1 cellular context compared by ENCODE assay signal in the genomic region with DNA sequence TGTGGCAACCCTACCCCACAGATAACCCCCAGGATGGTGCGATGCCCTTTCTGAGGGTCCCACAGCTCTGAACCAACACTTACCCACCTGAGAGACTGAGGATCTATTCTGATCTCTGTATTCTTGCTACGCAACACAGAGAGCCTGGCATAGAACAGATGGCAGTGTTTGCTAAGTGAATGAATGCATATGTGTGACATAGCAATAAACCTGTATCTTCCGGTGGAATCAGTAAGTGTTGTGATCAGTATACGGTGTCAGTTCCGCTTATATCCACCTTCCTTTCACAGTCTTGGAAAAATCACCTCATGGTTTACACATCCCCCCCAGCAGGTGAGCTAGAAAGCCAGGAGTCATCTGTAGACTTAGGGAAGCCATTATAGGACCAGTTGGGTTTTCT.
TF ChIP-seq lines count a peak whose summit lies in the region.

No MANE protein-coding gene starts in this region.

TF ChIP-seq in SK-N-SH, 30 proteins besides CTCF, POLR2A, EP300 and RAD21 (continued from another document):
- TF ChIP-seq, protein P1, sequence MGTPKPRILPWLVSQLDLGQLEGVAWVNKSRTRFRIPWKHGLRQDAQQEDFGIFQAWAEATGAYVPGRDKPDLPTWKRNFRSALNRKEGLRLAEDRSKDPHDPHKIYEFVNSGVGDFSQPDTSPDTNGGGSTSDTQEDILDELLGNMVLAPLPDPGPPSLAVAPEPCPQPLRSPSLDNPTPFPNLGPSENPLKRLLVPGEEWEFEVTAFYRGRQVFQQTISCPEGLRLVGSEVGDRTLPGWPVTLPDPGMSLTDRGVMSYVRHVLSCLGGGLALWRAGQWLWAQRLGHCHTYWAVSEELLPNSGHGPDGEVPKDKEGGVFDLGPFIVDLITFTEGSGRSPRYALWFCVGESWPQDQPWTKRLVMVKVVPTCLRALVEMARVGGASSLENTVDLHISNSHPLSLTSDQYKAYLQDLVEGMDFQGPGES (IDR thresholded peaks at IDR 0.05; ENCODE audit: low read depth, low read length) = no peak
- TF ChIP-seq MXI1 (IDR thresholded peaks at IDR 0.05; ENCODE audit: low read depth, low read length) (no peak), TAF1 (IDR thresholded peaks at IDR 0.05; ENCODE audit: borderline replicate concordance, low read depth, low read length) (no peak), CHD2 (IDR thresholded peaks at IDR 0.05; ENCODE audit: low read length, partially characterized antibody) (no peak)
- TF ChIP-seq, protein P2, sequence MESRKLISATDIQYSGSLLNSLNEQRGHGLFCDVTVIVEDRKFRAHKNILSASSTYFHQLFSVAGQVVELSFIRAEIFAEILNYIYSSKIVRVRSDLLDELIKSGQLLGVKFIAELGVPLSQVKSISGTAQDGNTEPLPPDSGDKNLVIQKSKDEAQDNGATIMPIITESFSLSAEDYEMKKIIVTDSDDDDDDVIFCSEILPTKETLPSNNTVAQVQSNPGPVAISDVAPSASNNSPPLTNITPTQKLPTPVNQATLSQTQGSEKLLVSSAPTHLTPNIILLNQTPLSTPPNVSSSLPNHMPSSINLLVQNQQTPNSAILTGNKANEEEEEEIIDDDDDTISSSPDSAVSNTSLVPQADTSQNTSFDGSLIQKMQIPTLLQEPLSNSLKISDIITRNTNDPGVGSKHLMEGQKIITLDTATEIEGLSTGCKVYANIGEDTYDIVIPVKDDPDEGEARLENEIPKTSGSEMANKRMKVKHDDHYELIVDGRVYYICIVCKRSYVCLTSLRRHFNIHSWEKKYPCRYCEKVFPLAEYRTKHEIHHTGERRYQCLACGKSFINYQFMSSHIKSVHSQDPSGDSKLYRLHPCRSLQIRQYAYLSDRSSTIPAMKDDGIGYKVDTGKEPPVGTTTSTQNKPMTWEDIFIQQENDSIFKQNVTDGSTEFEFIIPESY (IDR thresholded peaks at IDR 0.05; ENCODE audit: borderline replicate concordance, low read depth) = no peak
